ENCODE assay signal across 9 cellular contexts in genomic region chr2:195486987-195487644, GRCh38.
DNase-seq lines count a peak whose midpoint lies in the region; ATAC-seq and TF ChIP-seq lines count a peak whose summit lies in the region.
"Had no signal": no experiment of that assay in that cellular context is flagged by ENCODE, and none has a peak within 500 bp of the region (broad histone marks: within the 10 kb centered on the region; RNA-seq: fewer than 3 reads in every experiment).

No MANE protein-coding gene starts in this region.

- H3K4me3 ChIP-seq in IMR-90 (ENCODE audit: insufficient read depth, low read depth, low read length) (no peak overlapping the region), skeletal muscle cell (ENCODE audit: low read depth, low read length) (no peak overlapping the region)

- H3K4me2 ChIP-seq in IMR-90 (ENCODE audit: low read depth, low read length) (peak overlapping the region; percentile 8; the same call in 1 of the 2 replicates), H9 (ENCODE audit: insufficient read depth, insufficient read length, low read length) (no peak overlapping the region)

- no peak overlapping the region for H2BK12ac ChIP-seq in H9 (ENCODE audit: insufficient read length, low read depth, low read length)

- peaks cover 28% of the 10 kb centered on the region for H3K36me3 Mint-ChIP-seq in activated CD8-positive, alpha-beta T cell treated with anti-CD3 and anti-CD28 coated beads, Interleukin-2, amount 10 ng/mL, durations not matched to agents 7 days and 5 days (ENCODE audit: low read depth)
- H3K36me3 Mint-ChIP-seq in H9 (ENCODE audit: insufficient read depth in 1 of 3, low read depth in 3 of 3), result no peaks in the 10 kb centered on the region
- H3K36me3 Mint-ChIP-seq: memory B cell had no signal

- no peak for TF ChIP-seq POLR2A in IMR-90 (IDR thresholded peaks at IDR 0.05; ENCODE audit: low read depth, low read length)

- H3K9ac ChIP-seq in IMR-90 (ENCODE audit: low read depth, low read length) (no peak overlapping the region), H9 (ENCODE audit: extremely low read depth, insufficient read length, low read length) (no peak overlapping the region)

- no peaks in the 10 kb centered on the region for H3K27me3 ChIP-seq in IMR-90 (ENCODE audit: control insufficient read depth, insufficient read depth, low read length)
- no peaks in the 10 kb centered on the region for H3K27me3 ChIP-seq in H9 (ENCODE audit: insufficient read depth, low read length)

- H3K9me1 ChIP-seq in IMR-90 (ENCODE audit: insufficient read depth, low read length), result no peaks in the 10 kb centered on the region

- H3K27ac ChIP-seq in IMR-90 (ENCODE audit: insufficient read depth, low read length), result no peak overlapping the region
- no peak overlapping the region for H3K27ac ChIP-seq in H9 (ENCODE audit: insufficient read length, low read depth, low read length)

- H3K79me2 ChIP-seq in H9 (ENCODE audit: insufficient read depth, low read length), result no peaks in the 10 kb centered on the region

- H3K27ac Mint-ChIP-seq in activated CD8-positive, alpha-beta T cell treated with anti-CD3 and anti-CD28 coated beads, Interleukin-2, amount 10 ng/mL, durations not matched to agents 7 days and 5 days, result peak overlapping the region; percentile 78
- H3K27ac Mint-ChIP-seq in H9, result no peak overlapping the region
- H3K27ac Mint-ChIP-seq: memory B cell had no signal

- H2BK120ac ChIP-seq in IMR-90 (ENCODE audit: low read depth, low read length) (peak overlapping the region; percentile 93), H9 (ENCODE audit: low read depth, low read length, poor library complexity, severe bottlenecking) (no peak overlapping the region)

- H2BK15ac ChIP-seq in IMR-90 (ENCODE audit: low read depth, low read length) (peak overlapping the region; percentile 77; the same call in 1 of the 3 replicates), H9 (ENCODE audit: low read depth, low read length) (no peak overlapping the region)

- no peaks in the 10 kb centered on the region for H3K27me3 Mint-ChIP-seq in activated CD8-positive, alpha-beta T cell treated with anti-CD3 and anti-CD28 coated beads, Interleukin-2, amount 10 ng/mL, durations not matched to agents 7 days and 5 days (ENCODE audit: low read depth)
- H3K27me3 Mint-ChIP-seq in H9 (ENCODE audit: low read depth), result no peaks in the 10 kb centered on the region
- H3K27me3 Mint-ChIP-seq: memory B cell had no signal

- POLR2A ChIA-PET in IMR-90 (lab: Charles Lee; ENCODE audit: unreplicated experiment), result no interaction called here
- POLR2A ChIA-PET in activated CD8-positive, alpha-beta T cell treated with anti-CD3 and anti-CD28 coated beads, Interleukin-2, amount 10 ng/mL, durations not matched to agents 7 days and 5 days (lab: Charles Lee), result interaction anchor here (0.6 to 2.0 kb wide), 8 partner anchors 13 to 173 kb away, joined by 3 to 16 read pairs (median 5); partner anchors contain the start of gene SLC39A10

- H2AK5ac ChIP-seq in IMR-90 (ENCODE audit: low read depth, low read length) (no peak overlapping the region), H9 (ENCODE audit: insufficient read length, low read length) (no peak overlapping the region)

- H3K36me3 ChIP-seq in IMR-90 (ENCODE audit: control insufficient read depth, insufficient read depth, low read length), result no peaks in the 10 kb centered on the region

- H3K23ac ChIP-seq in IMR-90 (ENCODE audit: low read depth, low read length), result peak overlapping the region; percentile 79
- no peak overlapping the region for H3K23ac ChIP-seq in H9 (ENCODE audit: insufficient read length, low read depth, low read length)

- DNase-seq in GF-D8 (lab: John Stamatoyannopoulos, UW) (peak; percentile 99), IMR-90 (peak; percentile 81), skeletal muscle cell (ENCODE audit: low read depth) (peak; percentile 73), H9 (no peak), NCI-H526 (lab: John Stamatoyannopoulos, UW) (no peak)
- DNase-seq in activated CD8-positive, alpha-beta T cell treated with anti-CD3 and anti-CD28 coated beads, Interleukin-2, amount 10 ng/mL, durations not matched to agents 7 days and 5 days, result peak; percentile 49

- peak overlapping the region; percentile 77 for H3K14ac ChIP-seq in IMR-90 (replicated peaks; ENCODE audit: low read depth, low read length)
- H3K14ac ChIP-seq in H9 (ENCODE audit: insufficient read depth, low read length), result no peak overlapping the region

- H3K9me3 Mint-ChIP-seq in activated CD8-positive, alpha-beta T cell treated with anti-CD3 and anti-CD28 coated beads, Interleukin-2, amount 10 ng/mL, durations not matched to agents 7 days and 5 days (ENCODE audit: insufficient read depth), result peaks cover 6% of the 10 kb centered on the region
- H3K9me3 Mint-ChIP-seq in H9, result no peaks in the 10 kb centered on the region; a peak in 1 of 5 replicates
- H3K9me3 Mint-ChIP-seq: memory B cell had no signal

- H3K4ac ChIP-seq in IMR-90 (ENCODE audit: low read depth, low read length), result peak overlapping the region; percentile 48; the same call in 1 of the 2 replicates
- H3K4ac ChIP-seq in H9 (ENCODE audit: low read depth, low read length), result no peak overlapping the region

- H4K8ac ChIP-seq in IMR-90 (ENCODE audit: low read depth in 2 of 2, low read length in 2 of 2) (peak overlapping the region; percentile 46 to 47; a peak in 2 of 4 replicates), H9 (replicated peaks; ENCODE audit: insufficient read length, low read depth, low read length) (no peak overlapping the region)

- H3K56ac ChIP-seq in IMR-90 (ENCODE audit: extremely low read depth, insufficient read depth, low read length), result peak overlapping the region; percentile 61
- no peak overlapping the region for H3K56ac ChIP-seq in H9 (ENCODE audit: insufficient read length, low read depth, low read length)

- H3K79me1 ChIP-seq in IMR-90 (ENCODE audit: low read depth in 1 of 2, low read length in 2 of 2) (no peaks in the 10 kb centered on the region), H9 (ENCODE audit: insufficient read depth, low read depth, low read length, poor library complexity, severe bottlenecking) (no peaks in the 10 kb centered on the region)

- H2BK20ac ChIP-seq in IMR-90 (ENCODE audit: low read depth, low read length) (peak overlapping the region; percentile 88), H9 (ENCODE audit: low read depth, low read length, poor library complexity, severe bottlenecking) (no peak overlapping the region)

- H3K4me1 ChIP-seq in IMR-90 (ENCODE audit: control insufficient read depth, insufficient read depth, low read length) (no peaks in the 10 kb centered on the region; the same call in 1 of the 2 replicates), H9 (ENCODE audit: insufficient read depth, low read length) (no peaks in the 10 kb centered on the region)

- H3K9me3 ChIP-seq in IMR-90 (ENCODE audit: control insufficient read depth, insufficient read depth, low read length), result no peaks in the 10 kb centered on the region
- H3K9me3 ChIP-seq in H9 (ENCODE audit: control insufficient read depth, low read depth, low read length), result no peaks in the 10 kb centered on the region

- TF ChIP-seq CTCF in IMR-90 (conservative IDR thresholded peaks at IDR 0.05; ENCODE audit: low read depth, low read length) (no peak), H9 (conservative IDR thresholded peaks at IDR 0.05) (no peak)

- WGBS in IMR-90 (ENCODE audit: extremely low coverage in 2 of 2, insufficient read length in 1 of 2), 2 experiments, result no CpG with 5 or more reads among the region's 1 CpG
- no CpG with 5 or more reads among the region's 1 CpG for WGBS in H9 (ENCODE audit: extremely low coverage, insufficient read length, low lambda C conversion rate)

- intact Hi-C loops in IMR-90 (cut with micrococcal nuclease), result loop anchor here (10.0 kb wide), 1 partner anchor 448 kb away; no protein-coding TSS in a partner anchor

- H2AFZ ChIP-seq in IMR-90 (replicated peaks; ENCODE audit: low read length, poor library complexity) (no peak overlapping the region), H9 (ENCODE audit: low read length) (no peak overlapping the region)

- peak; percentile 86 for ATAC-seq in GM21526 (IDR thresholded peaks at IDR 0.05; ENCODE audit: low FRiP score, unreplicated experiment)
- peak; percentile 80 for ATAC-seq in IMR-90 (ENCODE audit: low read depth)
- ATAC-seq in activated CD8-positive, alpha-beta T cell treated with anti-CD3 and anti-CD28 coated beads, Interleukin-2, amount 10 ng/mL, durations not matched to agents 7 days and 5 days, result peak; percentile 92
- ATAC-seq in HG02970 (IDR thresholded peaks at IDR 0.05; ENCODE audit: low FRiP score, unreplicated experiment), result no peak

- peaks cover 37% of the 10 kb centered on the region for H3K4me1 Mint-ChIP-seq in activated CD8-positive, alpha-beta T cell treated with anti-CD3 and anti-CD28 coated beads, Interleukin-2, amount 10 ng/mL, durations not matched to agents 7 days and 5 days (ENCODE audit: low read depth)
- peaks cover 10 to 11% of the 10 kb centered on the region in 2 experiments for H3K4me1 Mint-ChIP-seq in H9

- peak overlapping the region; percentile 13 for H3K4me3 Mint-ChIP-seq in activated CD8-positive, alpha-beta T cell treated with anti-CD3 and anti-CD28 coated beads, Interleukin-2, amount 10 ng/mL, durations not matched to agents 7 days and 5 days
- no peak overlapping the region for H3K4me3 Mint-ChIP-seq in H9
- H3K4me3 Mint-ChIP-seq: memory B cell had no signal

- H3K23me2 ChIP-seq in H9 (ENCODE audit: insufficient read length, low read depth, low read length, poor library complexity, severe bottlenecking), result no peaks in the 10 kb centered on the region

- H2BK5ac ChIP-seq in IMR-90 (ENCODE audit: low read depth, low read length, poor library complexity, severe bottlenecking) (peak overlapping the region; percentile 53), H9 (ENCODE audit: insufficient read length, low read length) (no peak overlapping the region)

- CTCF ChIA-PET in IMR-90 (lab: Yijun Ruan, JAX), result no interaction called here
- CTCF ChIA-PET in activated CD8-positive, alpha-beta T cell treated with anti-CD3 and anti-CD28 coated beads, Interleukin-2, amount 10 ng/mL, durations not matched to agents 7 days and 5 days (lab: Charles Lee), result interaction anchor here (0.9 to 2.0 kb wide), 4 partner anchors 46 to 174 kb away, joined by 3 to 6 read pairs (median 4); no protein-coding TSS in a partner anchor

- no TSS peak for BruUV-seq in IMR-90 (replicated peaks; lab: Mats Ljungman, UMichigan)

- H2AK9ac ChIP-seq in IMR-90 (replicated peaks; ENCODE audit: low read depth, low read length, poor library complexity), result no peak overlapping the region

- in situ Hi-C loops in IMR-90 (cut with MboI; ENCODE audit: low sequenced_read_pairs), result no loop called here

- H3K18ac ChIP-seq in IMR-90 (ENCODE audit: low read depth, low read length) (no peak overlapping the region), H9 (ENCODE audit: insufficient read length, low read depth, low read length) (no peak overlapping the region)

- peak overlapping the region; percentile 60; the same call in 1 of the 2 replicates for H4K91ac ChIP-seq in IMR-90 (ENCODE audit: insufficient read depth, low read depth, low read length)
- H4K91ac ChIP-seq in H9 (ENCODE audit: insufficient read length, low read depth, low read length), result no peak overlapping the region

- no peak overlapping the region for H3T11ph ChIP-seq in H9 (ENCODE audit: low read length)

- dilution Hi-C loops in IMR-90 (cut with HindIII; ENCODE audit: low sequenced_read_pairs, unreplicated experiment), result no loop called here

- H4K5ac ChIP-seq in IMR-90 (ENCODE audit: low read depth, low read length), result no peak overlapping the region
- no peak overlapping the region for H4K5ac ChIP-seq in H9 (ENCODE audit: insufficient read length, low read depth, low read length)

- H4K20me1 ChIP-seq in IMR-90 (ENCODE audit: insufficient read depth, low read length), result no peaks in the 10 kb centered on the region
- no peaks in the 10 kb centered on the region for H4K20me1 ChIP-seq in H9 (ENCODE audit: control insufficient read depth, insufficient read depth, insufficient read length)

- TF ChIP-seq RAD21 in IMR-90 (IDR thresholded peaks at IDR 0.05; ENCODE audit: low read length), result no peak

Comparison
In these comparisons a context has a peak if more than half of its experiments do, and no peak if none do; other contexts are left out.
1. DNase-seq: peak in GF-D8 (single experiment), IMR-90 (single experiment), activated CD8-positive, alpha-beta T cell treated with anti-CD3 and anti-CD28 coated beads, Interleukin-2, amount 10 ng/mL, durations not matched to agents 7 days and 5 days (single experiment) and skeletal muscle cell (single experiment); none in H9 (single experiment) and NCI-H526 (0 of 2).